18 cellular contexts compared by ENCODE assay signal in the genomic region with DNA sequence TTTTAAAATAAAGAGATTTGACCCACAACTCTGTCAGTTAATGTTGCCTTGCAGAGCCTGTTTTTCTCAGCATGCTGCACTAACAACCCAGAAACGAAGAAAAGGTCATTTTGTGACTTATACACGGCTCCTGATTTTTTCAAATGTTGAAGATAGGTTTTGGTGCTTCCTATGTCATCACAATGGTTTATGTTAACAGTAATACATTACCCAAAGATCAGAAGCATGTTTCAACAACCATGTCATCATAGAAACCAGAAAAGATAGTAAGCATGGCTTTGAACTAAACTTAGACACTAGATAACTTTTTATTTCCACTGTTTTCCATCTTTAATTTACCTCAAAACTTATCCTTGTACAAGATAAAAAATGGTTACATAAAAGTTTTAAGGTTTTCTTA. TPM values are rescaled to one million over a fixed set of nuclear protein-coding genes. Genes with fewer than 3 reads are reported as not detected.
A peak's percentile ranks its signal among the peaks of the same experiment; 100 is the strongest.
DNase-seq lines count a peak whose midpoint lies in the region; ATAC-seq and TF ChIP-seq lines count a peak whose summit lies in the region.
"Had no signal": no experiment of that assay in that cellular context is flagged by ENCODE, and none has a peak within 500 bp of the region (broad histone marks: within the 10 kb centered on the region; RNA-seq: fewer than 3 reads in every experiment).

No MANE protein-coding gene starts in this region.

- POLR2A ChIA-PET in HEK293 (lab: Yijun Ruan, JAX): interaction anchor here (3.5 kb wide), 1 partner anchor 8 kb away, joined by 11 read pairs; no protein-coding TSS in a partner anchor

- CTCF ChIA-PET in HEK293 (lab: Yijun Ruan, JAX): no interaction called here

- H3K9me3 ChIP-seq in HEK293 (ENCODE audit: control insufficient read depth, insufficient read depth, low read depth, low read length) (no peaks in the 10 kb centered on the region), body of pancreas (no peaks in the 10 kb centered on the region), skeletal muscle tissue (ENCODE audit: control insufficient read depth in 3 of 3, low read length in 3 of 3) (no peaks in the 10 kb centered on the region)
- H3K9me3 ChIP-seq: BLaER1, SK-N-SH had no signal

- peaks cover 6% of the 10 kb centered on the region for H3K79me1 ChIP-seq in mesendoderm (ENCODE audit: low read length)

- no peak overlapping the region for H3K4me2 ChIP-seq in mesendoderm (ENCODE audit: low read length)
- H3K4me2 ChIP-seq: BLaER1, SK-N-SH had no signal

- H3K9ac ChIP-seq in skeletal muscle tissue (ENCODE audit: low read depth in 1 of 3, low read length in 3 of 3) (peak overlapping the region in 1 of 3 donors; percentile 25), mesendoderm (ENCODE audit: low read length) (no peak overlapping the region)
- H3K9ac ChIP-seq: BLaER1, SK-N-SH had no signal

- no peak overlapping the region for H3K4me3 ChIP-seq in HEK293 (ENCODE audit: low read depth, low read length)
- H3K4me3 ChIP-seq in body of pancreas: no peak overlapping the region
- peak overlapping the region in 1 of 3 donors; percentile 1 for H3K4me3 ChIP-seq in skeletal muscle tissue (ENCODE audit: low read length in 3 of 3)
- H3K4me3 ChIP-seq in mesendoderm (ENCODE audit: low read length): no peak overlapping the region
- H3K4me3 ChIP-seq: BLaER1 had no signal

- no peak overlapping the region for H2BK5ac ChIP-seq in mesendoderm (ENCODE audit: low read length)

- intact Hi-C loops in body of pancreas (cut with DNase I): no loop called here

- H2BK120ac ChIP-seq in mesendoderm (ENCODE audit: low read depth, low read length): no peak overlapping the region

- no peak overlapping the region for H4K5ac ChIP-seq in mesendoderm (ENCODE audit: low read length)

- no peak overlapping the region for H3K4ac ChIP-seq in mesendoderm (ENCODE audit: low read depth, low read length)

- no peaks in the 10 kb centered on the region for H3K36me3 ChIP-seq in HEK293 (ENCODE audit: control insufficient read depth in 2 of 2, insufficient read depth in 1 of 2, low read length in 2 of 2)
- no peaks in the 10 kb centered on the region for H3K36me3 ChIP-seq in body of pancreas (replicated peaks in 1 of 2; ENCODE audit: insufficient read depth in 1 of 2, low read depth in 2 of 2)
- no peaks in the 10 kb centered on the region for H3K36me3 ChIP-seq in skeletal muscle tissue (ENCODE audit: control insufficient read depth in 3 of 3, insufficient read depth in 3 of 3, low read length in 3 of 3)
- H3K36me3 ChIP-seq in mesendoderm (ENCODE audit: control insufficient read depth, insufficient read depth, low read length): no peaks in the 10 kb centered on the region

- H3K4me1 ChIP-seq in HEK293 (ENCODE audit: control insufficient read depth, insufficient read depth, low read length): peaks cover 22% of the 10 kb centered on the region
- peaks cover 46% of the 10 kb centered on the region for H3K4me1 ChIP-seq in body of pancreas
- H3K4me1 ChIP-seq in skeletal muscle tissue (ENCODE audit: control insufficient read depth in 3 of 3, insufficient read depth in 3 of 3, low read length in 3 of 3): peaks cover 13 to 19% (median 15%) of the 10 kb centered on the region in 3 donors
- H3K4me1 ChIP-seq in mesendoderm (ENCODE audit: control insufficient read depth, low read depth, low read length): peaks cover 3% of the 10 kb centered on the region

- no peak overlapping the region for H3K23ac ChIP-seq in mesendoderm (ENCODE audit: low read length)

- no peak overlapping the region for H3K56ac ChIP-seq in mesendoderm (ENCODE audit: low read length)

- H3K27ac ChIP-seq in HEK293 (ENCODE audit: extremely low read depth, low read depth, low read length): peak overlapping the region; percentile 27; the same call in 1 of the 2 replicates
- H3K27ac ChIP-seq in body of pancreas: peak overlapping the region; percentile 18 to 71 (median 52)
- H3K27ac ChIP-seq in layer of hippocampus (ENCODE audit: low read depth, low read length): peak overlapping the region; percentile 4
- peak overlapping the region; percentile 16 for H3K27ac ChIP-seq in skeletal muscle tissue (ENCODE audit: low read depth, low read length)
- no peak overlapping the region for H3K27ac ChIP-seq in mesendoderm (ENCODE audit: low read depth, low read length)
- H3K27ac ChIP-seq: BLaER1 had no signal

- 13 to 16% methylated on average over 2 of the region's 2 CpGs for WGBS in body of pancreas, 2 donors
- no CpG with 5 or more reads among the region's 2 CpGs for WGBS in mesendoderm (ENCODE audit: extremely low coverage, insufficient coverage, low lambda C conversion rate)

- H3K79me2 ChIP-seq in mesendoderm (ENCODE audit: control insufficient read depth, insufficient read depth, low read length): peaks cover 20% of the 10 kb centered on the region

- TF ChIP-seq POLR2A in body of pancreas (IDR thresholded peaks at IDR 0.05): no peak

- no peak for TF ChIP-seq CTCF in HEK293 (tag by site-specific recombination; IDR thresholded peaks at IDR 0.05)
- TF ChIP-seq CTCF in body of pancreas (IDR thresholded peaks at IDR 0.05): no peak

- no peak for ATAC-seq in body of pancreas
- no peak for ATAC-seq in GM21515 (IDR thresholded peaks at IDR 0.05; ENCODE audit: unreplicated experiment)
- ATAC-seq: activated CD8-positive, alpha-beta memory T cell treated with anti-CD3 and anti-CD28 coated beads, Interleukin-2, amount 10 ng/mL, durations not matched to agents 7 days and 5 days had no signal

- H3K27me3 ChIP-seq in body of pancreas (no peaks in the 10 kb centered on the region), layer of hippocampus (ENCODE audit: control insufficient read depth, insufficient read depth, low read length) (no peaks in the 10 kb centered on the region), skeletal muscle tissue (ENCODE audit: control insufficient read depth in 3 of 3, insufficient read depth in 3 of 3, low read length in 3 of 3) (no peaks in the 10 kb centered on the region), mesendoderm (ENCODE audit: insufficient read depth, low read length, poor library complexity) (no peaks in the 10 kb centered on the region)
- H3K27me3 ChIP-seq: BLaER1 had no signal

- H2AK5ac ChIP-seq in mesendoderm (ENCODE audit: low read length): no peak overlapping the region

- no peak overlapping the region for H2BK15ac ChIP-seq in mesendoderm (replicated peaks; ENCODE audit: low read depth)

- no peak overlapping the region for H4K8ac ChIP-seq in mesendoderm (ENCODE audit: low read depth, low read length)

- H3K18ac ChIP-seq in mesendoderm (ENCODE audit: low read length): no peak overlapping the region

- no peak for DNase-seq in body of pancreas
- DNase-seq in mesendoderm: no peak
- no peak for DNase-seq in NCI-H1417 (lab: John Stamatoyannopoulos, UW)
- no peak for DNase-seq in AG20443 (ENCODE audit: low spot score)
- DNase-seq: activated B cell treated with CpG ODN at 0.5 μM for 24 hours; activated CD8-positive, alpha-beta memory T cell treated with anti-CD3 and anti-CD28 coated beads, Interleukin-2, amount 10 ng/mL, durations not matched to agents 7 days and 5 days; activated naive CD4-positive, alpha-beta T cell treated with anti-CD3 and anti-CD28 coated beads for 36 hours; erythroblast; hypothalamus; NCI-H1092 treated with DMSO at 0.1 percent for 48 hours; NCI-H226; SK-N-SH; trophoblast cell had no signal

TF ChIP-seq in HEK293, 187 proteins besides CTCF, POLR2A, EP300 and RAD21 (continues in another document):
- TF ChIP-seq BCL11A (tag by site-specific recombination; IDR thresholded peaks at IDR 0.05; ENCODE audit: low read depth): no peak
- no peak for TF ChIP-seq KLF1 (tag by site-specific recombination; IDR thresholded peaks at IDR 0.05)
- TF ChIP-seq ZNF121 (tag by site-specific recombination; IDR thresholded peaks at IDR 0.05): no peak
- TF ChIP-seq ZNF423 (tag by site-specific recombination; IDR thresholded peaks at IDR 0.05): no peak
- no peak for TF ChIP-seq REPIN1 (tag by site-specific recombination; IDR thresholded peaks at IDR 0.05; ENCODE audit: low read depth)
- TF ChIP-seq, protein P1, sequence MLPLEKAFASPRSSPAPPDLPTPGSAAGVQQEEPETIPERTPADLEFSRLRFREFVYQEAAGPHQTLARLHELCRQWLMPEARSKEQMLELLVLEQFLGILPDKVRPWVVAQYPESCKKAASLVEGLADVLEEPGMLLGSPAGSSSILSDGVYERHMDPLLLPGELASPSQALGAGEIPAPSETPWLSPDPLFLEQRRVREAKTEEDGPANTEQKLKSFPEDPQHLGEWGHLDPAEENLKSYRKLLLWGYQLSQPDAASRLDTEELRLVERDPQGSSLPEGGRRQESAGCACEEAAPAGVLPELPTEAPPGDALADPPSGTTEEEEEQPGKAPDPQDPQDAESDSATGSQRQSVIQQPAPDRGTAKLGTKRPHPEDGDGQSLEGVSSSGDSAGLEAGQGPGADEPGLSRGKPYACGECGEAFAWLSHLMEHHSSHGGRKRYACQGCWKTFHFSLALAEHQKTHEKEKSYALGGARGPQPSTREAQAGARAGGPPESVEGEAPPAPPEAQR (tag by site-specific recombination; IDR thresholded peaks at IDR 0.05): no peak
- TF ChIP-seq, protein P2, sequence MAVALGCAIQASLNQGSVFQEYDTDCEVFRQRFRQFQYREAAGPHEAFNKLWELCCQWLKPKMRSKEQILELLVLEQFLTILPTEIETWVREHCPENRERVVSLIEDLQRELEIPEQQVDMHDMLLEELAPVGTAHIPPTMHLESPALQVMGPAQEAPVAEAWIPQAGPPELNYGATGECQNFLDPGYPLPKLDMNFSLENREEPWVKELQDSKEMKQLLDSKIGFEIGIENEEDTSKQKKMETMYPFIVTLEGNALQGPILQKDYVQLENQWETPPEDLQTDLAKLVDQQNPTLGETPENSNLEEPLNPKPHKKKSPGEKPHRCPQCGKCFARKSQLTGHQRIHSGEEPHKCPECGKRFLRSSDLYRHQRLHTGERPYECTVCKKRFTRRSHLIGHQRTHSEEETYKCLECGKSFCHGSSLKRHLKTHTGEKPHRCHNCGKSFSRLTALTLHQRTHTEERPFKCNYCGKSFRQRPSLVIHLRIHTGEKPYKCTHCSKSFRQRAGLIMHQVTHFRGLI (tag by site-specific recombination; IDR thresholded peaks at IDR 0.05): no peak
- no peak for TF ChIP-seq ZNF514 (tag by site-specific recombination; IDR thresholded peaks at IDR 0.05)
- TF ChIP-seq ZNF2 (tag by site-specific recombination; IDR thresholded peaks at IDR 0.05): no peak
- no peak for TF ChIP-seq ZNF501 (tag by site-specific recombination; IDR thresholded peaks at IDR 0.05)
- TF ChIP-seq ZFP37 (tag by site-specific recombination; IDR thresholded peaks at IDR 0.05): no peak
- no peak for TF ChIP-seq ZNF785 (tag by site-specific recombination; IDR thresholded peaks at IDR 0.05)
- no peak for TF ChIP-seq ZBTB17 (tag by site-specific recombination; IDR thresholded peaks at IDR 0.05)
- no peak for TF ChIP-seq ZNF184 (tag by site-specific recombination; IDR thresholded peaks at IDR 0.05)

RNA-seq across cellular contexts. Expression of a gene that starts 10.1 kb away (rescaled TPM):
- total RNA-seq in body of pancreas: 100 to 1,000 TPM in 1 of 2 donors, 10 to 100 TPM in 1; 62.5 to 104 TPM
- total RNA-seq in skeletal muscle tissue: 76.2 TPM
- 8.0 TPM for polyA plus RNA-seq in mesendoderm (2013, experiment 1 of 2)
- 7.7 TPM for polyA plus RNA-seq in mesendoderm (2013, experiment 2 of 2)
